Comparison of ENCODE assay signal across 9 cellular contexts in genomic region chr7:26369519-26370385, GRCh38.
A peak's percentile ranks its signal among the peaks of the same experiment; 100 is the strongest.
DNase-seq lines count a peak whose midpoint lies in the region; ATAC-seq and TF ChIP-seq lines count a peak whose summit lies in the region.
"Had no signal": no experiment of that assay in that cellular context is flagged by ENCODE, and none has a peak within 500 bp of the region (broad histone marks: within the 10 kb centered on the region; RNA-seq: fewer than 3 reads in every experiment).

No MANE protein-coding gene starts in this region.

- intact Hi-C loops in heart left ventricle (cut with DNase I) (loop anchor here (1.0 to 10.0 kb wide), 13 partner anchors 125 to 1115 kb away; partner anchors contain the start of genes CBX3 (in 3 of the 10), HNRNPA2B1 (in 3 of the 10) and HOXA9 (in 1 of the 10)), sigmoid colon (cut with DNase I) (loop anchor here (1.0 to 10.0 kb wide), 4 partner anchors 298 to 792 kb away; no protein-coding TSS in a partner anchor)

- H3K27ac ChIP-seq in heart left ventricle (no peak overlapping the region), sigmoid colon (no peak overlapping the region)

- no peaks in the 10 kb centered on the region for H3K36me3 Mint-ChIP-seq in HFFc6 (ENCODE audit: low read depth)
- H3K36me3 Mint-ChIP-seq in activated T-helper 17 cell treated with anti-CD3 and anti-CD28 coated beads, Interleukin-2, amount 50 U/mL, for 72 hours (ENCODE audit: low read depth): peaks cover 76% of the 10 kb centered on the region

- no peak for TF ChIP-seq EP300 in sigmoid colon (IDR thresholded peaks at IDR 0.05)

- peak overlapping the region in 1 of 12 donors; percentile 13 for H3K4me3 ChIP-seq in heart left ventricle
- H3K4me3 ChIP-seq in sigmoid colon: no peak overlapping the region

- H3K9me3 Mint-ChIP-seq in HFFc6: no peaks in the 10 kb centered on the region
- H3K9me3 Mint-ChIP-seq in activated T-helper 17 cell treated with anti-CD3 and anti-CD28 coated beads, Interleukin-2, amount 50 U/mL, for 72 hours: no peaks in the 10 kb centered on the region
- H3K9me3 Mint-ChIP-seq: activated naive CD4-positive, alpha-beta T cell treated with anti-CD3 and anti-CD28 coated beads, Interleukin-2, amount 50 U/mL, for 24 hours had no signal

- 21 to 31% (median 23%) methylated on average over 8 of the region's 8 CpGs for WGBS in heart left ventricle, 4 donors
- WGBS in sigmoid colon, 2 donors: 21 to 26% methylated on average over 8 of the region's 8 CpGs

- peaks cover 0 to 35% (median 0%) of the 10 kb centered on the region in 9 donors for H3K36me3 ChIP-seq in heart left ventricle
- H3K36me3 ChIP-seq in sigmoid colon: no peaks in the 10 kb centered on the region

- no peak for TF ChIP-seq POLR2A in heart left ventricle (IDR thresholded peaks at IDR 0.05)
- no peak for TF ChIP-seq POLR2A in sigmoid colon (IDR thresholded peaks at IDR 0.05)

- no peaks in the 10 kb centered on the region for H3K4me1 Mint-ChIP-seq in HFFc6 (ENCODE audit: low read depth)
- H3K4me1 Mint-ChIP-seq in activated T-helper 17 cell treated with anti-CD3 and anti-CD28 coated beads, Interleukin-2, amount 50 U/mL, for 72 hours: peaks cover 4% of the 10 kb centered on the region

- peak; percentile 56 for ATAC-seq in activated T-helper 17 cell treated with anti-CD3 and anti-CD28 coated beads, Interleukin-2, amount 50 U/mL, for 72 hours (replicated peaks)
- peak; percentile 45 to 75 (median 68) for ATAC-seq in heart left ventricle
- ATAC-seq in GM18498 (IDR thresholded peaks at IDR 0.05; ENCODE audit: unreplicated experiment): no peak

- TF ChIP-seq CTCF in HFFc6 (IDR thresholded peaks at IDR 0.05): peak; percentile 90
- TF ChIP-seq CTCF in heart left ventricle (IDR thresholded peaks at IDR 0.05): peak; percentile 70 to 86 (median 80)
- peak; percentile 45 to 75 (median 58) for TF ChIP-seq CTCF in sigmoid colon (IDR thresholded peaks at IDR 0.05)

- peaks cover 2% of the 10 kb centered on the region for H3K27me3 Mint-ChIP-seq in HFFc6 (ENCODE audit: insufficient read depth)
- H3K27me3 Mint-ChIP-seq in activated T-helper 17 cell treated with anti-CD3 and anti-CD28 coated beads, Interleukin-2, amount 50 U/mL, for 72 hours: peaks cover 3% of the 10 kb centered on the region

- H3K4me1 ChIP-seq in heart left ventricle (peaks cover 0 to 15% (median 0%) of the 10 kb centered on the region in 12 donors), sigmoid colon (peaks cover 0 to 7% (median 0%) of the 10 kb centered on the region in 4 donors)

- no peak overlapping the region for H3K4me3 Mint-ChIP-seq in HFFc6
- H3K4me3 Mint-ChIP-seq in activated T-helper 17 cell treated with anti-CD3 and anti-CD28 coated beads, Interleukin-2, amount 50 U/mL, for 72 hours: no peak overlapping the region
- H3K4me3 Mint-ChIP-seq: activated naive CD4-positive, alpha-beta T cell treated with anti-CD3 and anti-CD28 coated beads, Interleukin-2, amount 50 U/mL, for 24 hours had no signal

- H3K9me3 ChIP-seq in heart left ventricle (no peaks in the 10 kb centered on the region), sigmoid colon (no peaks in the 10 kb centered on the region)

- H3K27ac Mint-ChIP-seq in HFFc6: no peak overlapping the region
- no peak overlapping the region for H3K27ac Mint-ChIP-seq in activated T-helper 17 cell treated with anti-CD3 and anti-CD28 coated beads, Interleukin-2, amount 50 U/mL, for 72 hours
- H3K27ac Mint-ChIP-seq: activated naive CD4-positive, alpha-beta T cell treated with anti-CD3 and anti-CD28 coated beads, Interleukin-2, amount 50 U/mL, for 24 hours had no signal

- DNase-seq in NCI-H1436 (lab: John Stamatoyannopoulos, UW) (peak; percentile 56), NCI-H1436 treated with DMSO at 0.1 percent for 48 hours (lab: John Stamatoyannopoulos, UW) (no peak), HFFc6 (peak; percentile 49), NCI-H460 (ENCODE audit: extremely low read depth, low read depth) (peak; percentile 71), heart left ventricle (peak in 1 of 5 donors; percentile 21), sigmoid colon (no peak)

- H3K27me3 ChIP-seq in heart left ventricle (peaks cover 6 to 83% (median 49%) of the 10 kb centered on the region in 9 donors), sigmoid colon (peaks cover 14 to 91% (median 56%) of the 10 kb centered on the region in 3 donors)

Comparison
In these comparisons a context has a peak if more than half of its experiments do, and no peak if none do; other contexts are left out.
1. DNase-seq: peak in NCI-H1436 (single experiment), HFFc6 (single experiment) and NCI-H460 (single experiment); none in NCI-H1436 treated with DMSO at 0.1 percent for 48 hours (single experiment) and sigmoid colon (single experiment).
2. Peak in every context shown above with its lines, with median percentiles within 50 percentile points of each other: CTCF ChIP-seq.